Comparison of ENCODE assay signal across 19 cellular contexts in genomic region chr3:171260899-171261298, GRCh38.
A peak's percentile ranks its signal among the peaks of the same experiment; 100 is the strongest.
DNase-seq lines count a peak whose midpoint lies in the region; ATAC-seq and TF ChIP-seq lines count a peak whose summit lies in the region.
"Had no signal": no experiment of that assay in that cellular context is flagged by ENCODE, and none has a peak within 500 bp of the region (broad histone marks: within the 10 kb centered on the region; RNA-seq: fewer than 3 reads in every experiment).

No MANE protein-coding gene starts in this region.

- 76% methylated on average over 3 of the region's 3 CpGs for WGBS in esophagus squamous epithelium, 2 donors

- BruUV-seq in Calu3 (replicated peaks; lab: Mats Ljungman, UMichigan), result no TSS peak

- in situ Hi-C loops in HAP-1 (cut with MboI; ENCODE audit: low sequenced_read_pairs), result no loop called here

- peak overlapping the region in 3 of 4 donors; percentile 1 to 22 (median 10) for H3K4me3 Mint-ChIP-seq in CD4-positive, CD25-positive, alpha-beta regulatory T cell
- peak overlapping the region; percentile 40 for H3K4me3 Mint-ChIP-seq in Calu3 (ENCODE audit: low read depth, unreplicated experiment)
- H3K4me3 Mint-ChIP-seq: activated T-helper 1 cell treated with anti-CD3 and anti-CD28 coated beads, Interleukin-12 subunit alpha, Interleukin-12 subunit beta, Interleukin-2, Interleukin-4 antibody, amounts not matched to agents 30 ng/mL and 10 ng/mL and 1 ng/mL, durations not matched to agents 14 hours and 24 hours and 36 hours had no signal

- H3K27ac ChIP-seq in CD4-positive, CD25-positive, alpha-beta regulatory T cell (ENCODE audit: insufficient read depth, low read length, poor library complexity, severe bottlenecking), result no peak overlapping the region
- H3K27ac ChIP-seq in angular gyrus (ENCODE audit: low read depth, low read length), result peak overlapping the region; percentile 9
- peak overlapping the region in 3 of 4 donors; percentile 20 to 58 (median 42) for H3K27ac ChIP-seq in esophagus squamous epithelium
- H3K27ac ChIP-seq: HL-60, skin epidermis, tibial artery had no signal

- TF ChIP-seq POLR2A in esophagus squamous epithelium (IDR thresholded peaks at IDR 0.05), result no peak

- CTCF ChIA-PET in Calu3 (lab: Charles Lee), result interaction anchor here (1.0 to 1.4 kb wide), 2 partner anchors 68 to 95 kb away, joined by 3 to 5 read pairs; no protein-coding TSS in a partner anchor

- H3K9me3 ChIP-seq in CD4-positive, CD25-positive, alpha-beta regulatory T cell (ENCODE audit: control insufficient read depth in 2 of 2, low read length in 2 of 2), result no peaks in the 10 kb centered on the region
- no peaks in the 10 kb centered on the region for H3K9me3 ChIP-seq in esophagus squamous epithelium
- no peaks in the 10 kb centered on the region for H3K9me3 ChIP-seq in HAP-1
- H3K9me3 ChIP-seq: SK-N-SH, tibial artery had no signal

- peak overlapping the region; percentile 54 for H3K4me3 ChIP-seq in CD4-positive, CD25-positive, alpha-beta regulatory T cell (ENCODE audit: low read depth, low read length)
- H3K4me3 ChIP-seq in esophagus squamous epithelium, result no peak overlapping the region
- no peak overlapping the region for H3K4me3 ChIP-seq in HAP-1
- H3K4me3 ChIP-seq: lung, skin epidermis, tibial artery had no signal

- H3K27me3 ChIP-seq in CD4-positive, CD25-positive, alpha-beta regulatory T cell (ENCODE audit: control insufficient read depth, insufficient read depth, low read length), result no peaks in the 10 kb centered on the region
- H3K27me3 ChIP-seq in esophagus squamous epithelium (no peaks in the 10 kb centered on the region), HAP-1 (ENCODE audit: low read depth) (no peaks in the 10 kb centered on the region)
- H3K27me3 ChIP-seq: tibial artery had no signal

- peaks cover 16% of the 10 kb centered on the region for H3K36me3 Mint-ChIP-seq in CD4-positive, CD25-positive, alpha-beta regulatory T cell
- H3K36me3 Mint-ChIP-seq in Calu3 (ENCODE audit: insufficient read depth, unreplicated experiment), result peaks cover 9% of the 10 kb centered on the region

- peaks cover 54 to 94% (median 81%) of the 10 kb centered on the region in 4 donors for H3K4me1 Mint-ChIP-seq in CD4-positive, CD25-positive, alpha-beta regulatory T cell
- peaks cover 74% of the 10 kb centered on the region for H3K4me1 Mint-ChIP-seq in Calu3 (ENCODE audit: low read depth, unreplicated experiment)

- TF ChIP-seq CTCF in Calu3 (IDR thresholded peaks at IDR 0.05; ENCODE audit: unreplicated experiment) (no peak), esophagus squamous epithelium (IDR thresholded peaks at IDR 0.05) (no peak)

- no peak for DNase-seq in CD4-positive, CD25-positive, alpha-beta regulatory T cell
- DNase-seq in Calu3, result peak; percentile 30
- no peak for DNase-seq in esophagus squamous epithelium (lab: John Stamatoyannopoulos, UW)
- no peak for DNase-seq in HAP-1 (ENCODE audit: low spot score in 2 of 2)
- DNase-seq in AG08396 (ENCODE audit: low spot score), result no peak
- DNase-seq: amniotic stem cell; cortex of kidney; KG1; naive thymus-derived CD8-positive, alpha-beta T cell; NCI-H2107; SK-N-SH; tibial artery had no signal

- no peak for ATAC-seq in CD4-positive, CD25-positive, alpha-beta regulatory T cell (ENCODE audit: low read depth in 2 of 2)
- ATAC-seq in HG02571 (IDR thresholded peaks at IDR 0.05; ENCODE audit: unreplicated experiment), result no peak
- ATAC-seq: naive thymus-derived CD8-positive, alpha-beta T cell had no signal

- H3K4me1 ChIP-seq in CD4-positive, CD25-positive, alpha-beta regulatory T cell (ENCODE audit: control insufficient read depth, insufficient read depth, low read length, poor library complexity, severe bottlenecking), result peaks cover 77% of the 10 kb centered on the region
- H3K4me1 ChIP-seq in esophagus squamous epithelium (peaks cover 0 to 48% (median 6%) of the 10 kb centered on the region in 3 donors), HAP-1 (no peaks in the 10 kb centered on the region)

- no peaks in the 10 kb centered on the region for H3K36me3 ChIP-seq in CD4-positive, CD25-positive, alpha-beta regulatory T cell (ENCODE audit: control insufficient read depth, insufficient read depth, low read length)
- no peaks in the 10 kb centered on the region for H3K36me3 ChIP-seq in esophagus squamous epithelium
- no peaks in the 10 kb centered on the region for H3K36me3 ChIP-seq in HAP-1 (replicated peaks)
- H3K36me3 ChIP-seq: tibial artery had no signal

- intact Hi-C loops in Calu3 (cut with micrococcal nuclease; ENCODE audit: unreplicated experiment), result loop anchor here (5.0 kb wide), 1 partner anchor 96 kb away; no protein-coding TSS in a partner anchor
- intact Hi-C loops in esophagus squamous epithelium (cut with DNase I), result no loop called here

- peak overlapping the region in 2 of 3 donors; percentile 25 to 31 for H3K27ac Mint-ChIP-seq in CD4-positive, CD25-positive, alpha-beta regulatory T cell
- peak overlapping the region; percentile 94 for H3K27ac Mint-ChIP-seq in Calu3 (ENCODE audit: unreplicated experiment)
- H3K27ac Mint-ChIP-seq: activated T-helper 1 cell treated with anti-CD3 and anti-CD28 coated beads, Interleukin-12 subunit alpha, Interleukin-12 subunit beta, Interleukin-2, Interleukin-4 antibody, amounts not matched to agents 30 ng/mL and 10 ng/mL and 1 ng/mL, durations not matched to agents 14 hours and 24 hours and 36 hours; progenitor cell of endocrine pancreas had no signal

- H3K9me3 Mint-ChIP-seq in CD4-positive, CD25-positive, alpha-beta regulatory T cell, result peaks cover 0 to 5% (median 0%) of the 10 kb centered on the region in 7 donors
- H3K9me3 Mint-ChIP-seq in Calu3 (ENCODE audit: low read depth, unreplicated experiment), result peaks cover 5% of the 10 kb centered on the region

- H3K27me3 Mint-ChIP-seq in CD4-positive, CD25-positive, alpha-beta regulatory T cell, result no peaks in the 10 kb centered on the region
- H3K27me3 Mint-ChIP-seq in Calu3 (ENCODE audit: unreplicated experiment), result no peaks in the 10 kb centered on the region
- H3K27me3 Mint-ChIP-seq: naive thymus-derived CD8-positive, alpha-beta T cell; progenitor cell of endocrine pancreas had no signal
